Comparison of ENCODE assay signal across 10 cellular contexts in the genomic region with DNA sequence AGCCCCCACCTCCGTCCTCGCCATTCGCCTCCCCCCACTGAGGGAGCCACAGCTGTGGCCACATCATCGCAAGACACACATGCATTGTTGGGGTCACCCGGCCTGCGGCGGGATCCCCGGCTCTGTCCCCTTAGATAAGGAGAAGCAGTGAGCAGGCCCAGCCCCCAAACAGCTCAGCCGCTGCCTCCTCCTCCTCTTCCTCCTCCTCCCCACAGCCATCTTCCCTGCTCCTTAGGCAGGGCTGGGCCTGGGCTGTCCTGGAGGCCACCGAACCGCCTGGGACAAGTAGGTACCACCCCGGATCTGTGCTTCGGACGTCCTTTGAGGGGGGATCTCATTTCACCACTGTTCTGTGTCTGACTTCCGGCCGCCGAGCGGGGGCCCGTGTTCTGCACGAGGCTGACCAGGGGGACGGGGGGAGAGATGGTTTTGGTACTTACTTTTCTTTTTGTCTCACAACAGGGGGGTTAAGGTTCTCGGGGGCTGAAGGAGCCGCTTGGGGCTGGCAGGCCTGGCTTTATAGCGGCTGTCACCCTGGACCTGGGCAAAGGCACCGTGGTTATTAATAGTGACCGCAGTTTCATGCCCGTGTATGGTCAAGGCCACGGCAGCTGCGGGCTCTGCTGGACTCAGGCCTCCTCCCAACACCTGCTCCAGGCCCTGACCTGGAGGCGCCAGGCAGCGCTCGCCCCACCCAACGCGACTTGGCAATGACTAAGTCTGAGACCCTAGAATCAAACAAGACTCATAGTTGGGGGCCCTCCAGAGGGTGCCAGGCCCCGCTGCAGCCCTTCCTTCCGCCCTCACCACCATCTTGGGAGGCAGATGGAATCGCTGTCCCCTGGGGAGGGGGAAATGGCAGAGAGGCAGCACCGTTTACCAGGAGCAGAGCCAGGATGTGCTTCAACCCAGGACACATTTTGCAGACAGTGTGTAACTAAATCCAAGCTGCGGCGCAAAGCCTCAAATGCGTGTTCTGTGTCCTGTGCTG. TPM values are rescaled to one million over a fixed set of nuclear protein-coding genes. Genes with fewer than 3 reads are reported as not detected.
DNase-seq lines count a peak whose midpoint lies in the region; ATAC-seq and TF ChIP-seq lines count a peak whose summit lies in the region.
"Had no signal": no experiment of that assay in that cellular context is flagged by ENCODE, and none has a peak within 500 bp of the region (broad histone marks: within the 10 kb centered on the region; RNA-seq: fewer than 3 reads in every experiment).

No MANE protein-coding gene starts in this region.

- H4K20me1 ChIP-seq in Loucy (ENCODE audit: insufficient read depth, low read length, poor library complexity, severe bottlenecking) (no peaks in the 10 kb centered on the region), GM23248 (ENCODE audit: insufficient read depth) (no peaks in the 10 kb centered on the region)

- H3K4me3 ChIP-seq in Loucy (ENCODE audit: low read length, poor library complexity, severe bottlenecking) = peak overlapping the region; percentile 76
- H3K4me3 ChIP-seq in thyroid gland (replicated peaks in 1 of 3) = no peak overlapping the region
- H3K4me3 ChIP-seq in GM23248 = no peak overlapping the region

- H3K27ac ChIP-seq in thyroid gland (no peak overlapping the region), GM23248 (no peak overlapping the region)

- H3K4me1 ChIP-seq in Loucy (ENCODE audit: insufficient read depth, low read length, poor library complexity, severe bottlenecking) (peaks cover 7% of the 10 kb centered on the region), thyroid gland (no peaks in the 10 kb centered on the region), GM23248 (ENCODE audit: insufficient read depth) (no peaks in the 10 kb centered on the region)

- TF ChIP-seq CTCF in Loucy (conservative IDR thresholded peaks at IDR 0.05; ENCODE audit: low read length) (no peak), thyroid gland (IDR thresholded peaks at IDR 0.05) (no peak)

- H2AFZ ChIP-seq in Loucy (ENCODE audit: low read length) (peak overlapping the region; percentile 47), GM23248 (no peak overlapping the region)

- H3K9ac ChIP-seq in Loucy (ENCODE audit: low read depth, low read length, poor library complexity, severe bottlenecking) = peak overlapping the region; percentile 82
- H3K9ac ChIP-seq in GM23248 = no peak overlapping the region

- ATAC-seq in stimulated activated naive CD8-positive, alpha-beta T cell treated with anti-CD3 and anti-CD28 coated beads, Interleukin-15, Interleukin-2, amounts not matched to agents 100 U/mL and 50 U/mL, for 24 hours = peak; percentile 57
- no peak for ATAC-seq in GM21515 (IDR thresholded peaks at IDR 0.05; ENCODE audit: unreplicated experiment)

- H3F3A ChIP-seq in Loucy (ENCODE audit: low read depth) (no peaks in the 10 kb centered on the region), GM23248 (ENCODE audit: insufficient read depth) (peaks cover 13% of the 10 kb centered on the region; the same call in 1 of the 2 replicates)

- peak; percentile 31 for DNase-seq in activated CD8-positive, alpha-beta memory T cell treated with anti-CD3 and anti-CD28 coated beads, Interleukin-2, amount 50 U/mL, for 4 hours
- DNase-seq in islet precursor cell (peak; percentile 55), thyroid gland (no peak), GM23248 (no peak)
- DNase-seq in stimulated activated naive CD8-positive, alpha-beta T cell treated with anti-CD3 and anti-CD28 coated beads, Interleukin-15, Interleukin-2, amounts not matched to agents 100 U/mL and 50 U/mL, for 24 hours = peak; percentile 39
- DNase-seq in stimulated activated CD4-positive, alpha-beta T cell treated with anti-CD3 and anti-CD28 coated beads, Interleukin-1b, Interleukin-23, amount 100 ng/mL, for 48 hours = no peak

- in situ Hi-C loops in GM23248 (cut with MboI) = no loop called here

- intact Hi-C loops in thyroid gland (cut with DNase I) = no loop called here

- H3K79me2 ChIP-seq in Loucy (ENCODE audit: insufficient read depth, low read length) = peaks cover 10% of the 10 kb centered on the region; the same call in 1 of the 2 replicates
- peaks cover 16% of the 10 kb centered on the region for H3K79me2 ChIP-seq in GM23248 (ENCODE audit: insufficient read depth)

- WGBS in thyroid gland, 2 donors = 52 to 54% methylated on average over 18 to 19 of the region's 41 CpGs
- WGBS in GM23248 (ENCODE audit: low coverage in 1 of 2, low lambda C conversion rate in 2 of 2, missing lambda C conversion rate in 2 of 2), 2 experiments = 41 to 45% methylated on average over 33 to 41 of the region's 41 CpGs

- peak overlapping the region; percentile 78 for H3K4me2 ChIP-seq in Loucy (ENCODE audit: low read depth, low read length, poor library complexity, severe bottlenecking)
- H3K4me2 ChIP-seq in GM23248 (ENCODE audit: unreplicated experiment) = no peak overlapping the region

- H3K9me3 ChIP-seq in Loucy (ENCODE audit: insufficient read depth, low read depth, low read length) = no peaks in the 10 kb centered on the region
- no peaks in the 10 kb centered on the region for H3K9me3 ChIP-seq in thyroid gland
- H3K9me3 ChIP-seq in GM23248 (ENCODE audit: low read depth) = no peaks in the 10 kb centered on the region

- no peaks in the 10 kb centered on the region for H3K9me2 ChIP-seq in Loucy (replicated peaks; ENCODE audit: low read depth, low read length)
- H3K9me2 ChIP-seq in GM23248 (ENCODE audit: insufficient read depth) = no peaks in the 10 kb centered on the region

- TF ChIP-seq POLR2A in thyroid gland (IDR thresholded peaks at IDR 0.05) = no peak

- H3K27me3 ChIP-seq in Loucy (ENCODE audit: insufficient read depth, low read length, poor library complexity, severe bottlenecking) (no peaks in the 10 kb centered on the region), thyroid gland (no peaks in the 10 kb centered on the region), GM23248 (replicated peaks; ENCODE audit: insufficient read depth) (no peaks in the 10 kb centered on the region)

- H3K36me3 ChIP-seq in Loucy (ENCODE audit: insufficient read depth, low read length) (no peaks in the 10 kb centered on the region), thyroid gland (no peaks in the 10 kb centered on the region), GM23248 (ENCODE audit: low read depth) (0 out of 2 replicates have a peak, but pooled peaks cover 5% of the 10 kb centered on the region)

RNA-seq across cellular contexts. Expression of a gene that starts 18.3 kb away (rescaled TPM):
- total RNA-seq in thyroid gland = not detected
- total RNA-seq in GM23248 (2014; rRNA removed; shearing (Covaris generic)) = not detected in 2 replicates
- polyA plus RNA-seq in GM23248 (2016; fragmentation: Nextera tagmentation; extraction: Ambion mirVana) = not detected in 2 replicates
- total RNA-seq: activated T-helper 2 cell treated with anti-CD3 and anti-CD28 coated beads, Interferon-gamma antibody, Interleukin-2, Interleukin-4, amounts not matched to agents 10 μg/mL and 5 μg/mL and 100 μg/mL, durations not matched to agents 14 hours and 24 hours and 36 hours; RPMI7951 had no signal

RNA-seq across cellular contexts. Expression of a gene that starts 19.7 kb away (rescaled TPM):
- total RNA-seq in thyroid gland = 10 to 100 TPM; 29.6 to 61.7 (median 40.3) TPM
- 167 and 194 TPM in 2 replicates for total RNA-seq in GM23248 (2014; rRNA removed; shearing (Covaris generic))
- polyA plus RNA-seq in GM23248 (2016; fragmentation: Nextera tagmentation; extraction: Ambion mirVana) = 47.6 and 51.1 TPM in 2 replicates

RNA-seq across cellular contexts. Expression of a gene that starts 34.1 kb away (rescaled TPM):
- total RNA-seq in thyroid gland = 1,000 to 10,000 TPM; 1,432 to 2,189 (median 1,729) TPM
- 2,755 and 2,906 TPM in 2 replicates for total RNA-seq in GM23248 (2014; rRNA removed; shearing (Covaris generic))
- polyA plus RNA-seq in GM23248 (2016; fragmentation: Nextera tagmentation; extraction: Ambion mirVana) = 326 and 331 TPM in 2 replicates

RNA-seq across cellular contexts. Expression of a gene that starts 56.4 kb away (rescaled TPM):
- 10 to 100 TPM; 14.7 to 32.3 (median 16.0) TPM for total RNA-seq in thyroid gland
- total RNA-seq in GM23248 (2014; rRNA removed; shearing (Covaris generic)) = 16.8 and 21.0 TPM in 2 replicates
- polyA plus RNA-seq in GM23248 (2016; fragmentation: Nextera tagmentation; extraction: Ambion mirVana) = 6.9 and 9.1 TPM in 2 replicates

Comparison
In these comparisons a context has a peak if more than half of its experiments do, and no peak if none do; other contexts are left out.
1. DNase-seq: peak in activated CD8-positive, alpha-beta memory T cell treated with anti-CD3 and anti-CD28 coated beads, Interleukin-2, amount 50 U/mL, for 4 hours (single experiment), islet precursor cell (single experiment) and stimulated activated naive CD8-positive, alpha-beta T cell treated with anti-CD3 and anti-CD28 coated beads, Interleukin-15, Interleukin-2, amounts not matched to agents 100 U/mL and 50 U/mL, for 24 hours (single experiment); none in stimulated activated CD4-positive, alpha-beta T cell treated with anti-CD3 and anti-CD28 coated beads, Interleukin-1b, Interleukin-23, amount 100 ng/mL, for 48 hours (single experiment), thyroid gland (0 of 2) and GM23248 (single experiment).